Comparison of ENCODE assay signal across 18 cellular contexts in the genomic region with DNA sequence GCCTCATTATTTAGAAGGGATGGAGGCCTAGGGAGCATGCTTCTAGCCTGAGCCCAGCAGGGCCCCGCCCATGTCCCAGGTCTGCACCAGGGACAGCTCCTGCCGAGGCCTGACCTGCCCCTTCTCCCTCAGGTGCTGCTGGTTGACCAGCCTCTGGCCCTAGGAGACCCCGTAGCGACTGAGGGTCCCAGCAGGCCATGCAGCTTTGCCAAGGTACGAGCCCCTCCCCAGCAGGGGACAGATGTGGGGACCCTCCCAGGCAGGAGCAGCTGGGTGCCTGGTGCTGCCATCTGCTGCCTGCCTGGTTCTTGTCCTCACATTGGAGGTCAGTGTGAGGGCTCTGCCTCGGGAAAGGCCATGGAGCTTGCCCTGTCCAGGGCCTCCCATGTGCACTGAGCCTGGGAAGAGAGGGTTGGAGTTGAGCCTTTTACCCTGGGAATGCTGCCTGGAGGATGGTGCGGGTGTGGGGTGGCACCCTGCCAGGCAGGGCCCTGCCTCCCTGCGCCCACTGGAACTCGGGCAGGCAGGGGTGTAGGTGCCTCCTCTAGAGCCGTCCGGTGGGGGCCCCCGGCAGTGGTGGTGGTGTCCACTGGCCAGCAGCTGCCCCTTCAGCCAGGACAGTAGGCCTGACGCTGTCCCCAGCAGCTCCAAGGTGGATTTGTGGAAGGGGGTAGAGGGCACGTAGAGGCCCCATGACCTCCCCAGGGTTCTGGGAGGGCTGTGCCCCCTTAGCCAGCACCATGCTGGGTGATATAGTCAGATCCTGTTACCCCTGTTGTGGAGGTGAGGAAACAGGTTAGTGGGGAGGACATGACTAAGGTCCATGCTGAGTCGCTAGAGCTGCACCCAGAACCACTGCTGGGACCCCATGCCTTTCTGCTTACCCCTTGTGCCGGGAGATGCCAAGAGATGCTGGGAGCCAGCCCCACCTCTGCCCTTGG. TPM values are rescaled to one million over a fixed set of nuclear protein-coding genes. Genes with fewer than 3 reads are reported as not detected.
DNase-seq lines count a peak whose midpoint lies in the region; ATAC-seq, FAIRE-seq and TF ChIP-seq lines count a peak whose summit lies in the region.
"Had no signal": no experiment of that assay in that cellular context is flagged by ENCODE, and none has a peak within 500 bp of the region (broad histone marks: within the 10 kb centered on the region; RNA-seq: fewer than 3 reads in every experiment).

No MANE protein-coding gene starts in this region.

- peaks cover 10 to 19% (median 14%) of the 10 kb centered on the region in 4 donors for H3K4me1 Mint-ChIP-seq in naive thymus-derived CD8-positive, alpha-beta T cell
- H3K4me1 Mint-ChIP-seq: activated naive CD8-positive, alpha-beta T cell treated with anti-CD3 and anti-CD28 coated beads, Interleukin-2, amount 50 U/mL, for 24 hours had no signal

- FAIRE-seq in A549 (lab: Jason Lieb, UNC): no peak
- FAIRE-seq: endometrium, frontal cortex, HTR-8/SVneo had no signal

- H3K4me2 ChIP-seq in A549: no peak overlapping the region

- H3K27ac ChIP-seq in A549 (no peak overlapping the region), Panc1 (ENCODE audit: low read length) (no peak overlapping the region)
- H3K27ac ChIP-seq: psoas muscle had no signal

- DNase-seq in A549 (ENCODE audit: low read depth in 1 of 2, low spot score in 1 of 2): no peak
- DNase-seq in Panc1 (ENCODE audit: low read depth, low spot score): no peak
- no peak for DNase-seq in kidney epithelial cell (ENCODE audit: low read depth)
- DNase-seq in naive thymus-derived CD8-positive, alpha-beta T cell: no peak
- no peak for DNase-seq in NCI-H2081 (lab: John Stamatoyannopoulos, UW)
- no peak for DNase-seq in NAMALWA (ENCODE audit: low spot score)
- DNase-seq: activated CD4-positive, alpha-beta T cell treated with anti-CD3 and anti-CD28 coated beads, Interleukin-2, amount 50 U/mL, for 1 hour; activated naive CD8-positive, alpha-beta T cell treated with anti-CD3 and anti-CD28 coated beads, Interleukin-2, amount 50 U/mL, for 24 hours; C1 segment of cervical spinal cord; caudate nucleus; MM.1S; psoas muscle; T1000 had no signal

- H3K4me1 ChIP-seq in A549 (no peaks in the 10 kb centered on the region), Panc1 (ENCODE audit: control insufficient read depth, insufficient read depth, low read length) (no peaks in the 10 kb centered on the region)
- H3K4me1 ChIP-seq: psoas muscle had no signal

- no peaks in the 10 kb centered on the region for H3K27me3 Mint-ChIP-seq in naive thymus-derived CD8-positive, alpha-beta T cell
- H3K27me3 Mint-ChIP-seq: activated naive CD8-positive, alpha-beta T cell treated with anti-CD3 and anti-CD28 coated beads, Interleukin-2, amount 50 U/mL, for 24 hours; natural killer cell treated with Interleukin-12 subunit alpha and Interleukin-12 subunit beta and Interleukin-15 and Interleukin-18, amount 100 ng/mL, for 72 hours had no signal

- H3K27me3 ChIP-seq in Panc1 (ENCODE audit: control insufficient read depth, insufficient read depth, low read length) (no peaks in the 10 kb centered on the region), kidney epithelial cell (ENCODE audit: control insufficient read depth, insufficient read depth, low read length) (no peaks in the 10 kb centered on the region)

- TF ChIP-seq CTCF in A549 (IDR thresholded peaks at IDR 0.05): no peak
- 0 out of 2 replicates have a peak, but pooled peaks have one; percentile 5 for TF ChIP-seq CTCF in GM12874 (IDR thresholded peaks at IDR 0.05; ENCODE audit: insufficient read depth, low read depth, low read length)
- no peak; the same call in 1 of the 2 replicates for TF ChIP-seq CTCF in Panc1 (IDR thresholded peaks at IDR 0.05)
- TF ChIP-seq CTCF in kidney epithelial cell (IDR thresholded peaks at IDR 0.05; ENCODE audit: insufficient read depth, low read length, poor library complexity, severe bottlenecking): peak; percentile 7

- in situ Hi-C loops in Panc1 (cut with HindIII; ENCODE audit: low pct_unique_long_range_greater_than_20kb, low sequenced_read_pairs): no loop called here

- TF ChIP-seq RAD21 in A549 (conservative IDR thresholded peaks at IDR 0.05 in 1 of 2, IDR thresholded peaks at IDR 0.05 in 1 of 2): no peak

- peak; percentile 42 to 58; a peak in 3 of 6 replicates for ATAC-seq in A549
- peak; percentile 44; the same call in 1 of the 2 replicates for ATAC-seq in Panc1
- ATAC-seq in naive thymus-derived CD8-positive, alpha-beta T cell: no peak
- ATAC-seq: activated naive CD8-positive, alpha-beta T cell treated with anti-CD3 and anti-CD28 coated beads, Interleukin-2, amount 50 U/mL, for 24 hours had no signal

- H3K9me3 Mint-ChIP-seq in naive thymus-derived CD8-positive, alpha-beta T cell: no peaks in the 10 kb centered on the region
- H3K9me3 Mint-ChIP-seq: activated naive CD8-positive, alpha-beta T cell treated with anti-CD3 and anti-CD28 coated beads, Interleukin-2, amount 50 U/mL, for 24 hours; natural killer cell treated with Interleukin-12 subunit alpha and Interleukin-12 subunit beta and Interleukin-15 and Interleukin-18, amount 100 ng/mL, for 72 hours had no signal

- H3K4me3 Mint-ChIP-seq in naive thymus-derived CD8-positive, alpha-beta T cell: no peak overlapping the region
- H3K4me3 Mint-ChIP-seq: activated naive CD8-positive, alpha-beta T cell treated with anti-CD3 and anti-CD28 coated beads, Interleukin-2, amount 50 U/mL, for 24 hours; natural killer cell treated with Interleukin-12 subunit alpha and Interleukin-12 subunit beta and Interleukin-15 and Interleukin-18, amount 100 ng/mL, for 72 hours had no signal

- no peaks in the 10 kb centered on the region for H3K36me3 ChIP-seq in Panc1 (ENCODE audit: control insufficient read depth, insufficient read depth, low read length)
- H3K36me3 ChIP-seq in kidney epithelial cell (ENCODE audit: control insufficient read depth, insufficient read depth, low read length): no peaks in the 10 kb centered on the region

- no peak for TF ChIP-seq POLR2A in A549 (IDR thresholded peaks at IDR 0.05; ENCODE audit: low read length)

- no peak for TF ChIP-seq EP300 in A549 (IDR thresholded peaks at IDR 0.05)

- H3K4me3 ChIP-seq in A549 (no peak overlapping the region), Panc1 (ENCODE audit: low read depth in 2 of 2, low read length in 2 of 2) (no peak overlapping the region), kidney epithelial cell (ENCODE audit: low read depth, low read length) (no peak overlapping the region)
- H3K4me3 ChIP-seq: psoas muscle had no signal

- CTCF ChIA-PET in A549 (lab: Yijun Ruan, JAX) (interaction anchor here (0.6 to 1.5 kb wide), 3 partner anchors 9 to 87 kb away, joined by 3 read pairs; no protein-coding TSS in a partner anchor), Panc1 (lab: Charles Lee) (no interaction called here)

- intact Hi-C loops in Panc1 (cut with micrococcal nuclease; ENCODE audit: unreplicated experiment): no loop called here

- no peak overlapping the region for H3K27ac Mint-ChIP-seq in naive thymus-derived CD8-positive, alpha-beta T cell
- H3K27ac Mint-ChIP-seq: activated naive CD8-positive, alpha-beta T cell treated with anti-CD3 and anti-CD28 coated beads, Interleukin-2, amount 50 U/mL, for 24 hours; natural killer cell treated with Interleukin-12 subunit alpha and Interleukin-12 subunit beta and Interleukin-15 and Interleukin-18, amount 100 ng/mL, for 72 hours had no signal

- POLR2A ChIA-PET in A549 (lab: Yijun Ruan, JAX): no interaction called here
- POLR2A ChIA-PET in Panc1 (lab: Charles Lee): no interaction called here
- POLR2A ChIA-PET in naive thymus-derived CD8-positive, alpha-beta T cell (lab: Charles Lee): no interaction called here

- 100% methylated on average over 2 of the region's 16 CpGs for WGBS in A549 (ENCODE audit: missing lambda C conversion rate)

- H3K36me3 Mint-ChIP-seq in naive thymus-derived CD8-positive, alpha-beta T cell: no peaks in the 10 kb centered on the region
- H3K36me3 Mint-ChIP-seq: natural killer cell treated with Interleukin-12 subunit alpha and Interleukin-12 subunit beta and Interleukin-15 and Interleukin-18, amount 100 ng/mL, for 72 hours had no signal

- H3K9me3 ChIP-seq in A549 (no peaks in the 10 kb centered on the region), Panc1 (ENCODE audit: control insufficient read depth, insufficient read depth, low read depth, low read length) (no peaks in the 10 kb centered on the region)
- H3K9me3 ChIP-seq: psoas muscle had no signal

- BruUV-seq in Panc1 (replicated peaks; lab: Mats Ljungman, UMichigan): no TSS peak

TF ChIP-seq in A549, 52 proteins besides CTCF, POLR2A, EP300 and RAD21 (continues in another document):
- TF ChIP-seq, protein P1, sequence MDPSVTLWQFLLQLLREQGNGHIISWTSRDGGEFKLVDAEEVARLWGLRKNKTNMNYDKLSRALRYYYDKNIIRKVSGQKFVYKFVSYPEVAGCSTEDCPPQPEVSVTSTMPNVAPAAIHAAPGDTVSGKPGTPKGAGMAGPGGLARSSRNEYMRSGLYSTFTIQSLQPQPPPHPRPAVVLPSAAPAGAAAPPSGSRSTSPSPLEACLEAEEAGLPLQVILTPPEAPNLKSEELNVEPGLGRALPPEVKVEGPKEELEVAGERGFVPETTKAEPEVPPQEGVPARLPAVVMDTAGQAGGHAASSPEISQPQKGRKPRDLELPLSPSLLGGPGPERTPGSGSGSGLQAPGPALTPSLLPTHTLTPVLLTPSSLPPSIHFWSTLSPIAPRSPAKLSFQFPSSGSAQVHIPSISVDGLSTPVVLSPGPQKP (IDR thresholded peaks at IDR 0.05; ENCODE audit: low read depth, low read length): no peak

RNA-seq across cellular contexts. Expression of a gene that starts 2.2 kb away (rescaled TPM):
- polyA plus RNA-seq in A549 (2011; rRNA removed) (0.08 and 0.09 TPM in 2 replicates), A549 (2017; fragmentation: RNase III; extraction: RNeasy Plus Mini Kit Qiagen cat#74134 plus additional on column Dnase treatment) (0.12 to 0.21 TPM (median 0.17 TPM) in 3 replicates)
- 0.09 and 0.17 TPM in 2 replicates for polyA plus RNA-seq in A549 (2012; cell fraction: cytosol; rRNA removed)
- 1.1 and 1.6 TPM in 2 replicates for polyA plus RNA-seq in A549 (2012; cell fraction: nucleus; rRNA removed)
- polyA minus RNA-seq in A549 (2011; rRNA and poly(A)+ RNA removed): 0.12 and 0.34 TPM in 2 replicates
- total RNA-seq in Panc1 (2021; ENCODE audit: unreplicated experiment) (0.57 TPM), kidney epithelial cell (0.50 TPM in 1 of 2 replicates, not detected in the other)
- 0.52 TPM for polyA plus RNA-seq in Panc1 (2012; ENCODE audit: insufficient read length)
- 1 to 10 TPM; 1.8 to 2.1 TPM for total RNA-seq in naive thymus-derived CD8-positive, alpha-beta T cell
- under 1 TPM in 1 of 3 donors, not detected in 2; 0.18 TPM for polyA plus RNA-seq in naive thymus-derived CD8-positive, alpha-beta T cell

RNA-seq across cellular contexts. Expression of a gene that starts 46.1 kb away (rescaled TPM):
- 7.4 and 8.0 TPM in 2 replicates for polyA plus RNA-seq in A549 (2011; rRNA removed)
- 8.5 and 10.2 TPM in 2 replicates for polyA plus RNA-seq in A549 (2012; cell fraction: cytosol; rRNA removed)
- polyA plus RNA-seq in A549 (2012; cell fraction: nucleus; rRNA removed): 19.7 and 25.3 TPM in 2 replicates
- 8.1 to 9.6 TPM (median 8.9 TPM) in 3 replicates for polyA plus RNA-seq in A549 (2017; fragmentation: RNase III; extraction: RNeasy Plus Mini Kit Qiagen cat#74134 plus additional on column Dnase treatment)
- 7.0 and 12.3 TPM in 2 replicates for polyA minus RNA-seq in A549 (2011; rRNA and poly(A)+ RNA removed)
- 24.3 TPM for total RNA-seq in Panc1 (2021; ENCODE audit: unreplicated experiment)
- 31.5 TPM for polyA plus RNA-seq in Panc1 (2012; ENCODE audit: insufficient read length)
- total RNA-seq in kidney epithelial cell: 28.7 and 29.2 TPM in 2 replicates
- 1 to 10 TPM; 1.2 to 1.6 TPM for total RNA-seq in naive thymus-derived CD8-positive, alpha-beta T cell
- 1 to 10 TPM; 2.0 to 2.6 (median 2.1) TPM for polyA plus RNA-seq in naive thymus-derived CD8-positive, alpha-beta T cell

Comparison
In these comparisons a context has a peak if more than half of its experiments do, and no peak if none do; other contexts are left out.
1. ATAC-seq: peak in A549 (2 of 2) and Panc1 (single experiment); none in naive thymus-derived CD8-positive, alpha-beta T cell (0 of 2).
2. CTCF ChIP-seq: peak in GM12874 (single experiment) and kidney epithelial cell (single experiment); none in A549 (single experiment) and Panc1 (single experiment).